Comparison of ENCODE assay signal across 8 cellular contexts in the genomic region with DNA sequence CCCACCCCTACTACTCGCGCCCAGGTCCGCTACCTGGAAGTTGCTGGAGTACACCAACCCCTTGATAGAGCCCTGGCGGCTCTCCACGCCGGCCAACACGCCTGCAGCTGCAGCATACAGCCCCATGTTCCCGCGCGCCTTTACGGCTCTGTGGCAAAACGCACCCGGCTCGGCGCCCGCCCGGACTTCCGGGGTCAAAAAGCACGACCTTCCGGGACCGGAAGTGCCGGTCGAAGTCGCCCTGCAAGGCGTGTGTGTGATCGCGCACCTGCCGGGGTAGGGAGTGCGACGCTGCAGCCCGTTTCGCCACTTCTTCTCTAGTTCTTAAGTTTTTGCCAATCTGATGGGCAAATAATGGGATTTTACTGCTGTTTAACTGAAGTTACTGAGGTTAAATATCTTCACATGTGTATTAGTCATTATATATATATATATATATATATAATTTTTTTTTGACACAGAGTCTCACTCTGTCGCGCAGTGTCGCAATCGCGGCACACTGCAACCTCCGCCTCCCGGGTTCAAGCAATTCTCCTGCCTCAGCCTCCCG. TPM values are rescaled to one million over a fixed set of nuclear protein-coding genes. Genes with fewer than 3 reads are reported as not detected.
DNase-seq lines count a peak whose midpoint lies in the region; ATAC-seq, FAIRE-seq and TF ChIP-seq lines count a peak whose summit lies in the region.

Gene NSUN5 (minus strand): TSS at position 162 of the 550 bp plus-strand sequence. CDS start 36 bp downstream, at position 126.

- no peaks in the 10 kb centered on the region for H3K9me3 Mint-ChIP-seq in dendritic cell treated with granulocyte-macrophage colony-stimulating factor and Interleukin-4, amounts not matched to agents 40 ng/mL and 50 ng/mL, for 4 days

- H3K4me3 ChIP-seq in AG09309 (ENCODE audit: control insufficient read depth, low read depth, low read length) = peak within 1 kb of the TSS; percentile 71
- H3K4me3 ChIP-seq in HepG2 (replicated peaks in 1 of 3; ENCODE audit: insufficient read depth in 1 of 3, low read depth in 2 of 3, low read length in 3 of 3) = peak within 1 kb of the TSS; percentile 78 to 92 (median 82)

- H3K79me2 ChIP-seq in HepG2 (ENCODE audit: insufficient read depth, low read length) = peaks cover 13% of the 10 kb centered on the region

- no TSS peak for BruUV-seq in HepG2 (replicated peaks; lab: Mats Ljungman, UMichigan)

- peaks cover 7 to 18% of the 10 kb centered on the region in 2 experiments; a peak in 3 of 5 replicates for H3K36me3 ChIP-seq in HepG2 (replicated peaks in 1 of 2; ENCODE audit: control insufficient read depth in 1 of 2, insufficient read depth in 2 of 2, low read length in 2 of 2)

- TF ChIP-seq CTCF in AG09309 (IDR thresholded peaks at IDR 0.05; ENCODE audit: control insufficient read depth, insufficient read depth, low read depth, low read length, missing control alignments) (no peak), HepG2 (CRISPR knock-in tag; IDR thresholded peaks at IDR 0.05) (no peak)

- POLR2A ChIA-PET in HepG2 (lab: Yijun Ruan, JAX) = interaction anchor here (1.3 kb wide), 2 partner anchors 35 to 102 kb away, joined by 3 read pairs; no protein-coding TSS in a partner anchor

- peaks cover 24% of the 10 kb centered on the region for H3K4me1 Mint-ChIP-seq in dendritic cell treated with granulocyte-macrophage colony-stimulating factor and Interleukin-4, amounts not matched to agents 40 ng/mL and 50 ng/mL, for 4 days (ENCODE audit: low read depth)

- H3K4me2 ChIP-seq in HepG2 (ENCODE audit: low read depth, low read length) = peak within 1 kb of the TSS; percentile 92

- no peak for TF ChIP-seq RAD21 in HepG2 (CRISPR knock-in tag; IDR thresholded peaks at IDR 0.05)

- H3K36me3 Mint-ChIP-seq in dendritic cell treated with granulocyte-macrophage colony-stimulating factor and Interleukin-4, amounts not matched to agents 40 ng/mL and 50 ng/mL, for 4 days (ENCODE audit: low read depth) = peaks cover 48% of the 10 kb centered on the region

- WGBS in HepG2 (ENCODE audit: low lambda C conversion rate) = 9% methylated on average over 21 of the region's 40 CpGs

- in situ Hi-C loops in HepG2 (cut with HindIII; ENCODE audit: extremely low pct_ligation_motif_present, low pct_unique_long_range_greater_than_20kb) = no loop called here

- no peaks in the 10 kb centered on the region for H3K27me3 Mint-ChIP-seq in dendritic cell treated with granulocyte-macrophage colony-stimulating factor and Interleukin-4, amounts not matched to agents 40 ng/mL and 50 ng/mL, for 4 days

- peaks cover 22% of the 10 kb centered on the region for H3K4me1 ChIP-seq in HepG2 (ENCODE audit: insufficient read depth, low read length)

- H3K9me3 ChIP-seq in HepG2 (ENCODE audit: low read length) = no peaks in the 10 kb centered on the region

- FAIRE-seq in HepG2 (lab: Jason Lieb, UNC) = no peak

- ATAC-seq in GM19023 (IDR thresholded peaks at IDR 0.05; ENCODE audit: unreplicated experiment) = peak; percentile 94
- ATAC-seq in HG03196 (IDR thresholded peaks at IDR 0.05; ENCODE audit: unreplicated experiment) = peak; percentile 78
- ATAC-seq in HepG2 = peak; percentile 91

- no peak within 1 kb of the TSS for H2AFZ ChIP-seq in HepG2 (ENCODE audit: low read length)

- intact Hi-C loops in dendritic cell treated with granulocyte-macrophage colony-stimulating factor and Interleukin-4, amounts not matched to agents 40 ng/mL and 50 ng/mL, for 4 days (cut with micrococcal nuclease) = no loop called here
- intact Hi-C loops in HepG2 (cut with micrococcal nuclease; ENCODE audit: unreplicated experiment) = no loop called here

- H4K20me1 ChIP-seq in HepG2 (ENCODE audit: insufficient read depth, low read length) = no peaks in the 10 kb centered on the region

- CTCF ChIA-PET in HepG2 (lab: Yijun Ruan, JAX; ENCODE audit: low intra/inter-chr PET ratio, low total read pairs) = no interaction called here

- H3K9ac ChIP-seq in HepG2 (ENCODE audit: insufficient read depth, low read depth, low read length) = peak within 1 kb of the TSS; percentile 76

- peak within 1 kb of the TSS; percentile 33 for H3K27ac ChIP-seq in HepG2 (ENCODE audit: extremely low read length, insufficient read depth, low read length)

- TF ChIP-seq EP300 in HepG2 (IDR thresholded peaks at IDR 0.05; ENCODE audit: low read depth in 2 of 2, low read length in 2 of 2) (no peak), HepG2 (CRISPR knock-in tag; IDR thresholded peaks at IDR 0.05; ENCODE audit: borderline replicate concordance) (no peak; the same call in 1 of the 2 replicates)

- no peak for DNase-seq in AG09309 (ENCODE audit: low read depth)
- DNase-seq in NCI-H510A treated with DMSO at 0.1 percent for 48 hours (lab: John Stamatoyannopoulos, UW) = peak; percentile 67
- peak; percentile 96 for DNase-seq in activated CD4-positive, alpha-beta T cell treated with anti-CD3 and anti-CD28 coated beads for 48 hours
- DNase-seq in HepG2 (ENCODE audit: low spot score) = peak; percentile 74
- peak; percentile 91 for DNase-seq in stimulated activated CD4-positive, alpha-beta T cell treated with anti-CD3 and anti-CD28 coated beads, Interleukin-4, amount 100 ng/mL, for 1 hour

- no peaks in the 10 kb centered on the region; a peak in 1 of 5 replicates for H3K27me3 ChIP-seq in HepG2 (ENCODE audit: control insufficient read depth in 1 of 2, insufficient read depth in 2 of 2, low read length in 2 of 2)

- peak; percentile 76 to 87 for TF ChIP-seq POLR2A in HepG2 (IDR thresholded peaks at IDR 0.05; ENCODE audit: insufficient read depth in 1 of 2, low read depth in 2 of 2, low read length in 2 of 2)

- H3K27ac Mint-ChIP-seq in dendritic cell treated with granulocyte-macrophage colony-stimulating factor and Interleukin-4, amounts not matched to agents 40 ng/mL and 50 ng/mL, for 4 days = peak within 1 kb of the TSS; percentile 92

- H3K4me3 Mint-ChIP-seq in dendritic cell treated with granulocyte-macrophage colony-stimulating factor and Interleukin-4, amounts not matched to agents 40 ng/mL and 50 ng/mL, for 4 days = peak within 1 kb of the TSS; percentile 98

TF ChIP-seq in HepG2, 621 proteins besides CTCF, POLR2A, EP300 and RAD21 (continues in another document):
- peak; percentile 47; the same call in 1 of the 2 replicates for TF ChIP-seq ZNF556 (CRISPR knock-in tag; IDR thresholded peaks at IDR 0.05; ENCODE audit: borderline replicate concordance)
- no peak for TF ChIP-seq PRPF4 (IDR thresholded peaks at IDR 0.05; ENCODE audit: low read depth, low read length, poor library complexity, severe bottlenecking)
- TF ChIP-seq MEF2D (CRISPR knock-in tag; IDR thresholded peaks at IDR 0.05) = peak; percentile 74; the same call in 1 of the 2 replicates
- no peak for TF ChIP-seq ZKSCAN8 (CRISPR knock-in tag; IDR thresholded peaks at IDR 0.05; ENCODE audit: borderline replicate concordance)
- TF ChIP-seq ZFP41 (CRISPR knock-in tag; IDR thresholded peaks at IDR 0.05; ENCODE audit: borderline replicate concordance) = peak; percentile 86; the same call in 1 of the 2 replicates
- TF ChIP-seq ZNF607 (CRISPR knock-in tag; IDR thresholded peaks at IDR 0.05; ENCODE audit: borderline replicate concordance) = peak; percentile 71
- peak; percentile 66; the same call in 1 of the 2 replicates for TF ChIP-seq PRMT3 (CRISPR knock-in tag; IDR thresholded peaks at IDR 0.05; ENCODE audit: borderline replicate concordance, low read depth)
- TF ChIP-seq U2AF2 (IDR thresholded peaks at IDR 0.05; ENCODE audit: low read depth, low read length) = no peak
- TF ChIP-seq KLF12 (CRISPR knock-in tag; IDR thresholded peaks at IDR 0.05; ENCODE audit: borderline replicate concordance) = peak; percentile 83
- TF ChIP-seq REL (CRISPR knock-in tag; conservative IDR thresholded peaks at IDR 0.05) = peak; percentile 84
- peak; percentile 67; the same call in 1 of the 2 replicates for TF ChIP-seq ZSCAN31 (CRISPR knock-in tag; IDR thresholded peaks at IDR 0.05; ENCODE audit: low read depth)
- peak; percentile 43; the same call in 1 of the 2 replicates for TF ChIP-seq ARNTL (CRISPR knock-in tag; IDR thresholded peaks at IDR 0.05)
- TF ChIP-seq MYC (CRISPR knock-in tag; IDR thresholded peaks at IDR 0.05; ENCODE audit: borderline replicate concordance) = peak; percentile 91
- peak; percentile 90 for TF ChIP-seq BRD4 (CRISPR knock-in tag; IDR thresholded peaks at IDR 0.05)
- peak; percentile 67 for TF ChIP-seq ZNF205 (CRISPR knock-in tag; IDR thresholded peaks at IDR 0.05)
- TF ChIP-seq ZNF784 (CRISPR knock-in tag; IDR thresholded peaks at IDR 0.05; ENCODE audit: borderline replicate concordance) = no peak

RNA-seq across cellular contexts. Expression of gene NSUN5, which starts in this region (rescaled TPM):
- total RNA-seq in HepG2 (2016; rRNA removed; fragmentation: Illumina TruSeq; extraction: Trizol) = 31.6 and 35.8 TPM in 2 replicates
- total RNA-seq in HepG2 (2016; cell fraction: cytosol; rRNA removed; fragmentation: Illumina TruSeq; extraction: Trizol; ENCODE audit: low read depth) = 10.1 and 11.8 TPM in 2 replicates
- total RNA-seq in HepG2 (2016; cell fraction: insoluble cytoplasmic fraction; rRNA removed; fragmentation: Illumina TruSeq; extraction: Trizol) = 29.5 and 34.7 TPM in 2 replicates
- 13.4 TPM in 2 replicates for total RNA-seq in HepG2 (2016; cell fraction: membrane; rRNA removed; fragmentation: Illumina TruSeq; extraction: Trizol)
- 16.9 and 26.1 TPM in 2 replicates for total RNA-seq in HepG2 (2016; cell fraction: nucleus; rRNA removed; fragmentation: Illumina TruSeq; extraction: Trizol)
- 19.9 and 24.9 TPM in 2 replicates for polyA plus RNA-seq in HepG2 (2011; rRNA removed)
- polyA plus RNA-seq in HepG2 (2011; cell fraction: cytosol; rRNA removed) = 16.1 and 23.4 TPM in 2 replicates
- 56.5 and 64.5 TPM in 2 replicates for polyA plus RNA-seq in HepG2 (2011; cell fraction: nucleus; rRNA removed)
- polyA plus RNA-seq in HepG2 (2012) = 12.2 and 20.8 TPM in 2 replicates
- polyA plus RNA-seq in HepG2 (2016; cell fraction: cytosol; fragmentation: Illumina TruSeq; extraction: Trizol; ENCODE audit: low read depth) = 5.4 and 6.5 TPM in 2 replicates
- polyA plus RNA-seq in HepG2 (2016; cell fraction: insoluble cytoplasmic fraction; fragmentation: Illumina TruSeq; extraction: Trizol; ENCODE audit: low read depth) = 20.2 and 26.2 TPM in 2 replicates
- 5.5 and 7.3 TPM in 2 replicates for polyA plus RNA-seq in HepG2 (2016; cell fraction: membrane; fragmentation: Illumina TruSeq; extraction: Trizol; ENCODE audit: low read depth)
- polyA plus RNA-seq in HepG2 (2016; cell fraction: nucleus; fragmentation: Illumina TruSeq; extraction: Trizol; ENCODE audit: insufficient read depth, low read depth) = 42.6 and 43.8 TPM in 2 replicates
- 41.4 and 43.7 TPM in 2 replicates for polyA minus RNA-seq in HepG2 (2011; rRNA and poly(A)+ RNA removed; ENCODE audit: low replicate concordance)
- 12.9 and 15.0 TPM in 2 replicates for polyA minus RNA-seq in HepG2 (2011; cell fraction: cytosol; rRNA and poly(A)+ RNA removed)
- polyA minus RNA-seq in HepG2 (2011; cell fraction: nucleus; rRNA and poly(A)+ RNA removed) = 13.0 and 19.8 TPM in 2 replicates
